12 cellular contexts compared by ENCODE assay signal in the genomic region with DNA sequence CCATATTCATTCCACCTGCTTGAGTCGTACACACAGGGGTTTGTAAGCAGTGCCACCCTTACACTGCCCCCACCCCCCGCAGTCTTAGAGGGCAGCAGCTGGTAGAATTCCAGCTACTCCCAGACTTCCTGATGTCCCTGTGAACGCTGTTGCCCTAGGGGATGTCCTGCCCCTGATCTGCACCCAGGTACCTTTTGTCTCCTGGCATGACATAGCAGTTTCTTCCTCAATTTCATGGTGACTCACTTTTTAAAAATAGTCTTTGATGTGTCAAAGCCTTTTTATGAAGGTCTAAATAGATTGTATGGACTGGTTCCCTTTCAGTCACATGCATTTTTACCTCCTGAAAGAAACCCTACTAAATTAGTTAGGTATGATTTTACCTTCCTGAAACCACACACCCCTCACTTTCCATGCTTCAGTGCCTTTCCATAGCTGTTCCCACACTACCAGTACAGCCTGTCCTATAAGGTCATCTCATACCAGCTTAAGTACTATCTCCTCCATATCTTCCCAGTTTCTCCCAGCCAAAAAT.
DNase-seq lines count a peak whose midpoint lies in the region; ATAC-seq and TF ChIP-seq lines count a peak whose summit lies in the region.
"Had no signal": no experiment of that assay in that cellular context is flagged by ENCODE, and none has a peak within 500 bp of the region (broad histone marks: within the 10 kb centered on the region; RNA-seq: fewer than 3 reads in every experiment).

No MANE protein-coding gene starts in this region.

- no peaks in the 10 kb centered on the region for H3K27me3 Mint-ChIP-seq in H9 (ENCODE audit: low read depth)

- H4K20me1 ChIP-seq in OCI-LY3 (ENCODE audit: insufficient read depth, low read length) (no peaks in the 10 kb centered on the region), H9 (ENCODE audit: control insufficient read depth, insufficient read depth, insufficient read length) (no peaks in the 10 kb centered on the region)

- H3K23me2 ChIP-seq in H9 (ENCODE audit: insufficient read length, low read depth, low read length, poor library complexity, severe bottlenecking), result no peaks in the 10 kb centered on the region

- TF ChIP-seq CTCF in OCI-LY3 (IDR thresholded peaks at IDR 0.05; ENCODE audit: low read depth, low read length) (no peak), fibroblast of villous mesenchyme (IDR thresholded peaks at IDR 0.05; ENCODE audit: insufficient read depth, low read depth, low read length) (no peak), H9 (conservative IDR thresholded peaks at IDR 0.05) (no peak)

- no peak overlapping the region for H2AK5ac ChIP-seq in H9 (ENCODE audit: insufficient read length, low read length)

- no peaks in the 10 kb centered on the region for H3K36me3 ChIP-seq in OCI-LY3 (replicated peaks; ENCODE audit: low read depth, low read length)
- H3K36me3 ChIP-seq: Peyer's patch had no signal

- H3K4me1 Mint-ChIP-seq in H9, result peaks cover 15 to 17% of the 10 kb centered on the region in 2 experiments

- H3K79me1 ChIP-seq in H9 (ENCODE audit: insufficient read depth, low read depth, low read length, poor library complexity, severe bottlenecking), result no peaks in the 10 kb centered on the region

- H3K27ac Mint-ChIP-seq in H9, result 0 out of 7 replicates have a peak overlapping the region, but pooled peaks of 1 of the 3 experiments have one; percentile 14

- no CpG with 5 or more reads among the region's 3 CpGs for WGBS in H9 (ENCODE audit: extremely low coverage, insufficient read length, low lambda C conversion rate)

- DNase-seq in CD1c-positive myeloid dendritic cell (ENCODE audit: extremely low spot score) (peak; percentile 51), fibroblast of villous mesenchyme (ENCODE audit: low read depth) (peak; percentile 34), T1000 (lab: John Stamatoyannopoulos, UW) (no peak), H9 (no peak), ACHN (no peak)
- DNase-seq: DND-41, Peyer's patch had no signal

- no peak overlapping the region for H2BK5ac ChIP-seq in H9 (ENCODE audit: insufficient read length, low read length)

- H2BK12ac ChIP-seq in H9 (ENCODE audit: insufficient read length, low read depth, low read length), result no peak overlapping the region

- H3K4me1 ChIP-seq in OCI-LY3 (ENCODE audit: low read length), result peaks cover 11% of the 10 kb centered on the region
- H3K4me1 ChIP-seq in H9 (ENCODE audit: insufficient read depth, low read length), result no peaks in the 10 kb centered on the region
- H3K4me1 ChIP-seq: Peyer's patch had no signal

- H3K4me3 ChIP-seq in OCI-LY3 (ENCODE audit: low read length), result no peak overlapping the region
- H3K4me3 ChIP-seq in fibroblast of villous mesenchyme (ENCODE audit: low read depth, low read length), result no peak overlapping the region
- H3K4me3 ChIP-seq: coronary artery, Peyer's patch, smooth muscle cell had no signal

- H3K4me3 Mint-ChIP-seq in H9, result no peak overlapping the region

- H3K27ac ChIP-seq in OCI-LY3 (ENCODE audit: low read length) (no peak overlapping the region), H9 (ENCODE audit: insufficient read length, low read depth, low read length) (no peak overlapping the region)
- H3K27ac ChIP-seq: coronary artery, Peyer's patch had no signal

- no peak overlapping the region for H2BK120ac ChIP-seq in H9 (ENCODE audit: low read depth, low read length, poor library complexity, severe bottlenecking)

- H3K14ac ChIP-seq in H9 (ENCODE audit: insufficient read depth, low read length), result no peak overlapping the region

- H2AFZ ChIP-seq in OCI-LY3 (ENCODE audit: low read depth, low read length) (no peak overlapping the region), H9 (ENCODE audit: low read length) (no peak overlapping the region)

- H2BK20ac ChIP-seq in H9 (ENCODE audit: low read depth, low read length, poor library complexity, severe bottlenecking), result no peak overlapping the region

- H3K4me2 ChIP-seq in OCI-LY3 (ENCODE audit: low read length) (peak overlapping the region; percentile 36; the same call in 1 of the 2 replicates), H9 (ENCODE audit: insufficient read depth, insufficient read length, low read length) (no peak overlapping the region)
- H3K4me2 ChIP-seq: smooth muscle cell had no signal

- peaks cover 8 to 11% of the 10 kb centered on the region in 2 experiments; a peak in 4 of 5 replicates for H3K9me3 Mint-ChIP-seq in H9

- H3K18ac ChIP-seq in H9 (ENCODE audit: insufficient read length, low read depth, low read length), result no peak overlapping the region

- ATAC-seq in GM21381 (IDR thresholded peaks at IDR 0.05; ENCODE audit: unreplicated experiment) (peak; percentile 54), GM21447 (IDR thresholded peaks at IDR 0.05; ENCODE audit: unreplicated experiment) (no peak)

- H4K8ac ChIP-seq in H9 (replicated peaks; ENCODE audit: insufficient read length, low read depth, low read length), result no peak overlapping the region

- H3K9ac ChIP-seq in OCI-LY3 (ENCODE audit: low read length) (no peak overlapping the region), H9 (ENCODE audit: extremely low read depth, insufficient read length, low read length) (no peak overlapping the region)

- H3K79me2 ChIP-seq in OCI-LY3 (ENCODE audit: low read length), result no peaks in the 10 kb centered on the region
- H3K79me2 ChIP-seq in H9 (ENCODE audit: insufficient read depth, low read length), result no peaks in the 10 kb centered on the region

- H3K4ac ChIP-seq in H9 (ENCODE audit: low read depth, low read length), result no peak overlapping the region

- no peak overlapping the region for H4K91ac ChIP-seq in H9 (ENCODE audit: insufficient read length, low read depth, low read length)

- H3K36me3 Mint-ChIP-seq in H9 (ENCODE audit: insufficient read depth in 1 of 3, low read depth in 3 of 3), result peaks cover 0 to 16% (median 5%) of the 10 kb centered on the region in 3 experiments; a peak in 5 of 7 replicates

- in situ Hi-C loops in ACHN (cut with HindIII; ENCODE audit: low pct_ligation_motif_present, low pct_unique_long_range_greater_than_20kb, low sequenced_read_pairs), result no loop called here

- no peak overlapping the region for H3K56ac ChIP-seq in H9 (ENCODE audit: insufficient read length, low read depth, low read length)

- H3K27me3 ChIP-seq in OCI-LY3 (ENCODE audit: low read depth, low read length) (no peaks in the 10 kb centered on the region), H9 (ENCODE audit: insufficient read depth, low read length) (no peaks in the 10 kb centered on the region)
- H3K27me3 ChIP-seq: Peyer's patch had no signal

- H2BK15ac ChIP-seq in H9 (ENCODE audit: low read depth, low read length), result no peak overlapping the region

- no peak overlapping the region for H3K23ac ChIP-seq in H9 (ENCODE audit: insufficient read length, low read depth, low read length)

- H3T11ph ChIP-seq in H9 (ENCODE audit: low read length), result no peak overlapping the region

- peaks cover 8% of the 10 kb centered on the region; the same call in 1 of the 2 replicates for H3K9me3 ChIP-seq in OCI-LY3 (ENCODE audit: insufficient read depth, low read length)
- H3K9me3 ChIP-seq in H9 (ENCODE audit: control insufficient read depth, low read depth, low read length), result no peaks in the 10 kb centered on the region
- H3K9me3 ChIP-seq: Peyer's patch had no signal

- no peak overlapping the region for H4K5ac ChIP-seq in H9 (ENCODE audit: insufficient read length, low read depth, low read length)

Comparison
In these comparisons a context has a peak if more than half of its experiments do, and no peak if none do; other contexts are left out.
1. DNase-seq: peak in CD1c-positive myeloid dendritic cell (single experiment) and fibroblast of villous mesenchyme (single experiment); none in T1000 (single experiment), H9 (single experiment) and ACHN (single experiment).